ENCODE assay signal across 8 cellular contexts in the genomic region with DNA sequence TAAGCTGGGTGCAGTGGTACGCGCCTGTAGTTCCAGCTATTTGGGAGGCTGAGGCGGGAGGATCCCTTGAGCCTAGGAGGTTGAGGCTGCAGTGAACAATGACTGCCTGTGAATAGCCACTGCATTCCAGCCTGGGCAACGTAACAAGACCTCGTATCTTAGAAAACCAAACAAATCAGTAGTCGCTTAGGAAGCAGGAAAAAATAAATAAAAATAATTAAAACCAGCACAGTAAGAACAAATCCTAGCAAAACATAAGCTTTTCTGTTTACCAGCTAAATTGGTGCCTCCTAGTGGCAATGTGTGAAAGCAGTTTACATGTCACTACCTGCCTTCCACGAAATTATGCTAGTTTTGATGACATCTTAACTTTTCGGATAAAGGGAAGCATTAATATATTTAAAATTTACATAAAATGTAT. TPM values are rescaled to one million over a fixed set of nuclear protein-coding genes. Genes with fewer than 3 reads are reported as not detected.
DNase-seq lines count a peak whose midpoint lies in the region; ATAC-seq and TF ChIP-seq lines count a peak whose summit lies in the region.

No MANE protein-coding gene starts in this region.

- no peaks in the 10 kb centered on the region for H3K36me3 Mint-ChIP-seq in natural killer cell treated with Interleukin-12 subunit alpha and Interleukin-12 subunit beta and Interleukin-15 and Interleukin-18, amount 100 ng/mL, for 72 hours

- no peaks in the 10 kb centered on the region for H3K36me3 ChIP-seq in ectodermal cell (ENCODE audit: control insufficient read depth, insufficient read depth, low read length)

- peaks cover 25 to 30% of the 10 kb centered on the region in 2 donors for H3K4me1 Mint-ChIP-seq in natural killer cell treated with Interleukin-12 subunit alpha and Interleukin-12 subunit beta and Interleukin-15 and Interleukin-18, amount 100 ng/mL, for 72 hours (ENCODE audit: low read depth in 2 of 2)

- peak overlapping the region; percentile 89 to 94 for H3K27ac Mint-ChIP-seq in natural killer cell treated with Interleukin-12 subunit alpha and Interleukin-12 subunit beta and Interleukin-15 and Interleukin-18, amount 100 ng/mL, for 72 hours

- TF ChIP-seq CTCF in AG09309 (IDR thresholded peaks at IDR 0.05; ENCODE audit: control insufficient read depth, insufficient read depth, low read depth, low read length, missing control alignments) (peak; percentile 71), GM13976 (IDR thresholded peaks at IDR 0.05; ENCODE audit: borderline replicate concordance, control extremely low read depth, extremely low read depth, insufficient read depth, missing control alignments) (peak; percentile 61)

- no peaks in the 10 kb centered on the region for H3K9me3 ChIP-seq in ectodermal cell (ENCODE audit: control insufficient read depth, low read length)

- H3K4me1 ChIP-seq in ectodermal cell (ENCODE audit: control insufficient read depth, insufficient read depth, low read length) = peaks cover 14% of the 10 kb centered on the region

- DNase-seq in AG09309 (ENCODE audit: low read depth) (peak; percentile 57), GM13976 (ENCODE audit: low spot score) (no peak), RKO (ENCODE audit: low spot score) (peak; percentile 68), HPDE6-E6E7 (ENCODE audit: extremely low spot score) (no peak)
- DNase-seq in natural killer cell treated with Interleukin-12 subunit alpha and Interleukin-12 subunit beta and Interleukin-15 and Interleukin-18, amount 100 ng/mL, for 72 hours (ENCODE audit: low spot score) = peak; percentile 58

- peak overlapping the region; percentile 86 for H3K4me3 Mint-ChIP-seq in natural killer cell treated with Interleukin-12 subunit alpha and Interleukin-12 subunit beta and Interleukin-15 and Interleukin-18, amount 100 ng/mL, for 72 hours

- H3K9me3 Mint-ChIP-seq in natural killer cell treated with Interleukin-12 subunit alpha and Interleukin-12 subunit beta and Interleukin-15 and Interleukin-18, amount 100 ng/mL, for 72 hours = no peaks in the 10 kb centered on the region

- peak overlapping the region; percentile 50 for H3K4me3 ChIP-seq in AG09309 (ENCODE audit: control insufficient read depth, low read depth, low read length)
- peak overlapping the region; percentile 53 for H3K4me3 ChIP-seq in ectodermal cell (ENCODE audit: insufficient read depth, low read depth, low read length)

- in situ Hi-C loops in GM13976 (cut with MboI; ENCODE audit: low sequenced_read_pairs, unreplicated experiment) = no loop called here

- peak overlapping the region; percentile 95 for H3K27ac ChIP-seq in ectodermal cell (ENCODE audit: insufficient read depth, low read depth, low read length, poor library complexity, severe bottlenecking)

- ATAC-seq in natural killer cell treated with Interleukin-12 subunit alpha and Interleukin-12 subunit beta and Interleukin-15 and Interleukin-18, amount 100 ng/mL, for 72 hours = no peak
- ATAC-seq in GM18868 (IDR thresholded peaks at IDR 0.05; ENCODE audit: unreplicated experiment) = no peak
- no peak for ATAC-seq in GM18909 (IDR thresholded peaks at IDR 0.05; ENCODE audit: poor library complexity, unreplicated experiment)

- 70 to 75% methylated on average over 6 to 7 of the region's 8 CpGs for WGBS in ectodermal cell, 2 experiments

- H3K27me3 ChIP-seq in ectodermal cell (ENCODE audit: control insufficient read depth, insufficient read depth, low read length, poor library complexity, severe bottlenecking) = no peaks in the 10 kb centered on the region

- no peaks in the 10 kb centered on the region for H3K27me3 Mint-ChIP-seq in natural killer cell treated with Interleukin-12 subunit alpha and Interleukin-12 subunit beta and Interleukin-15 and Interleukin-18, amount 100 ng/mL, for 72 hours

RNA-seq across cellular contexts. Expression of gene ARMC5, which starts 1.3 kb away (rescaled TPM):
- polyA plus RNA-seq in ectodermal cell (2013, experiment 1 of 4) = 6.7 TPM
- polyA plus RNA-seq in ectodermal cell (2013, experiment 2 of 4) = 8.2 TPM
- 6.2 TPM for polyA plus RNA-seq in ectodermal cell (2013, experiment 3 of 4)
- polyA plus RNA-seq in ectodermal cell (2013, experiment 4 of 4) = 7.4 TPM
- 10 to 100 TPM; 31.6 to 36.0 TPM for total RNA-seq in natural killer cell treated with Interleukin-12 subunit alpha and Interleukin-12 subunit beta and Interleukin-15 and Interleukin-18, amount 100 ng/mL, for 72 hours

RNA-seq across cellular contexts. Expression of gene TGFB1I1, which starts 11.4 kb away (rescaled TPM):
- polyA plus RNA-seq in ectodermal cell (2013, experiment 1 of 4) = 2.1 TPM
- polyA plus RNA-seq in ectodermal cell (2013, experiment 2 of 4) = 1.9 TPM
- polyA plus RNA-seq in ectodermal cell (2013, experiment 3 of 4) = 4.0 TPM
- 3.3 TPM for polyA plus RNA-seq in ectodermal cell (2013, experiment 4 of 4)
- total RNA-seq in natural killer cell treated with Interleukin-12 subunit alpha and Interleukin-12 subunit beta and Interleukin-15 and Interleukin-18, amount 100 ng/mL, for 72 hours = under 1 TPM; 0.55 to 0.75 TPM

RNA-seq across cellular contexts. Expression of gene ZNF843, which starts 18.0 kb away (rescaled TPM):
- polyA plus RNA-seq in ectodermal cell (2013, experiment 1 of 4) = 1.2 TPM
- polyA plus RNA-seq in ectodermal cell (2013, experiment 2 of 4) = 1.5 TPM
- polyA plus RNA-seq in ectodermal cell (2013, experiment 3 of 4) = 1.2 TPM
- 1.3 TPM for polyA plus RNA-seq in ectodermal cell (2013, experiment 4 of 4)
- total RNA-seq in natural killer cell treated with Interleukin-12 subunit alpha and Interleukin-12 subunit beta and Interleukin-15 and Interleukin-18, amount 100 ng/mL, for 72 hours = under 1 TPM in 1 of 2 donors, not detected in 1; 0.17 TPM

RNA-seq across cellular contexts. Expression of gene SLC5A2, which starts 22.3 kb away (rescaled TPM):
- polyA plus RNA-seq in ectodermal cell (2013, experiment 1 of 4) = not detected
- not detected for polyA plus RNA-seq in ectodermal cell (2013, experiment 2 of 4)
- polyA plus RNA-seq in ectodermal cell (2013, experiment 3 of 4) = not detected
- polyA plus RNA-seq in ectodermal cell (2013, experiment 4 of 4) = not detected
- total RNA-seq in natural killer cell treated with Interleukin-12 subunit alpha and Interleukin-12 subunit beta and Interleukin-15 and Interleukin-18, amount 100 ng/mL, for 72 hours = not detected

RNA-seq across cellular contexts. Expression of gene COX6A2, which starts 32.4 kb away (rescaled TPM):
- not detected for polyA plus RNA-seq in ectodermal cell (2013, experiment 1 of 4)
- polyA plus RNA-seq in ectodermal cell (2013, experiment 2 of 4) = not detected
- polyA plus RNA-seq in ectodermal cell (2013, experiment 3 of 4) = not detected
- not detected for polyA plus RNA-seq in ectodermal cell (2013, experiment 4 of 4)
- total RNA-seq in natural killer cell treated with Interleukin-12 subunit alpha and Interleukin-12 subunit beta and Interleukin-15 and Interleukin-18, amount 100 ng/mL, for 72 hours = not detected

Comparison
In these comparisons a context has a peak if more than half of its experiments do, and no peak if none do; other contexts are left out.
1. DNase-seq: peak in AG09309 (single experiment), RKO (single experiment) and natural killer cell treated with Interleukin-12 subunit alpha and Interleukin-12 subunit beta and Interleukin-15 and Interleukin-18, amount 100 ng/mL, for 72 hours (single experiment); none in GM13976 (single experiment) and HPDE6-E6E7 (single experiment).